9 cellular contexts compared by ENCODE assay signal in the genomic region with DNA sequence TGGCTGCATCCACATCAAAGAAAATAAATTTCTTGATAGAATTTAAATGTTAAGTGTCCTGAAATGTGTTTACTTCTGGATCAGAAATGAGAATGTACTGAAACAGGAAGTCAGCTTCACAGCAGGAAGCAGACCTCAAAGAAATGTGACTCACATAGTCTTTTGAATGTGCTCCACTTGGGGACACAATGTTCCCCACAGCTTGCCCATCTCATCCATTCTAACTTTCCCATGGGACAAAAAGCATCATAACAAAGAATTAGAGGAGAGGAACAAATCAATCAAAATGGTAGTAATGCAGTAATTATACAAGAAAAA.
DNase-seq lines count a peak whose midpoint lies in the region; ATAC-seq and TF ChIP-seq lines count a peak whose summit lies in the region.
"Had no signal": no experiment of that assay in that cellular context is flagged by ENCODE, and none has a peak within 500 bp of the region (broad histone marks: within the 10 kb centered on the region; RNA-seq: fewer than 3 reads in every experiment).

No MANE protein-coding gene starts in this region.

- H3K9me3 Mint-ChIP-seq in chondrocyte (ENCODE audit: low read depth) = no peaks in the 10 kb centered on the region
- H3K9me3 Mint-ChIP-seq in naive thymus-derived CD8-positive, alpha-beta T cell = peaks cover 0 to 7% (median 0%) of the 10 kb centered on the region in 9 donors

- H3K4me2 ChIP-seq in DND-41 (ENCODE audit: insufficient read depth, low read length) = peak overlapping the region; percentile 43

- no peaks in the 10 kb centered on the region for H3K79me2 ChIP-seq in DND-41 (ENCODE audit: insufficient read depth, low read length)

- no peaks in the 10 kb centered on the region for H3K36me3 Mint-ChIP-seq in chondrocyte (ENCODE audit: low read depth)
- peaks cover 0 to 8% (median 0%) of the 10 kb centered on the region in 3 donors for H3K36me3 Mint-ChIP-seq in naive thymus-derived CD8-positive, alpha-beta T cell

- no peak overlapping the region for H3K9ac ChIP-seq in DND-41 (ENCODE audit: low read depth, low read length)

- peaks cover 16% of the 10 kb centered on the region for H3K4me1 ChIP-seq in DND-41 (ENCODE audit: insufficient read depth, low read length)

- peaks cover 23% of the 10 kb centered on the region for H3K4me1 Mint-ChIP-seq in chondrocyte (ENCODE audit: low read depth)
- peaks cover 31 to 64% (median 59%) of the 10 kb centered on the region in 4 donors for H3K4me1 Mint-ChIP-seq in naive thymus-derived CD8-positive, alpha-beta T cell

- peak overlapping the region; percentile 68 for H3K27ac Mint-ChIP-seq in chondrocyte (ENCODE audit: unreplicated experiment)
- peak overlapping the region; percentile 83 to 99 (median 95) for H3K27ac Mint-ChIP-seq in naive thymus-derived CD8-positive, alpha-beta T cell

- peak; percentile 16 for DNase-seq in DND-41
- peak; percentile 21 for DNase-seq in NAMALWA (ENCODE audit: low spot score)
- DNase-seq in chondrocyte (ENCODE audit: low spot score) = no peak
- DNase-seq in naive thymus-derived CD8-positive, alpha-beta T cell = peak in 3 of 10 donors; percentile 32 to 65 (median 56)
- DNase-seq in HT-29 (ENCODE audit: low spot score) = no peak
- no peak for DNase-seq in NCI-H226
- DNase-seq in dedifferentiated amniotic fluid mesenchymal stem cell (ENCODE audit: extremely low spot score) = no peak
- no peak for DNase-seq in NCI-H2029 (lab: John Stamatoyannopoulos, UW)
- DNase-seq: stimulated activated CD4-positive, alpha-beta T cell treated with anti-CD3 and anti-CD28 coated beads, Interleukin-4, amount 100 ng/mL, for 1 hour had no signal

- H2AFZ ChIP-seq in DND-41 (ENCODE audit: low read depth, low read length) = peak overlapping the region; percentile 79

- ATAC-seq in DND-41 (ENCODE audit: insufficient read depth, low read depth) = peak; percentile 84
- ATAC-seq in naive thymus-derived CD8-positive, alpha-beta T cell = peak; percentile 93 to 95

- H3K27me3 ChIP-seq in DND-41 (ENCODE audit: insufficient read depth, low read length, poor library complexity) = no peaks in the 10 kb centered on the region

- no peaks in the 10 kb centered on the region for H3K27me3 Mint-ChIP-seq in chondrocyte (ENCODE audit: low read depth)
- H3K27me3 Mint-ChIP-seq in naive thymus-derived CD8-positive, alpha-beta T cell = no peaks in the 10 kb centered on the region

- peak overlapping the region; percentile 54 for H3K27ac ChIP-seq in DND-41 (ENCODE audit: low read length)

- no peaks in the 10 kb centered on the region for H3K36me3 ChIP-seq in DND-41 (ENCODE audit: insufficient read depth, low read length)

- POLR2A ChIA-PET in naive thymus-derived CD8-positive, alpha-beta T cell (lab: Charles Lee) = interaction anchor here (1.7 kb wide), 1 partner anchor 9 kb away, joined by 9 read pairs; no protein-coding TSS in a partner anchor

- TF ChIP-seq CTCF in DND-41 (IDR thresholded peaks at IDR 0.05; ENCODE audit: borderline replicate concordance, extremely low read depth, low read length, poor library complexity, severe bottlenecking) = no peak
- TF ChIP-seq CTCF in chondrocyte (IDR thresholded peaks at IDR 0.05) = no peak

- H3K9me3 ChIP-seq in DND-41 (ENCODE audit: insufficient read depth, low read length, severe bottlenecking) = no peaks in the 10 kb centered on the region

- no peaks in the 10 kb centered on the region for H4K20me1 ChIP-seq in DND-41 (ENCODE audit: insufficient read depth, low read length)

- no peak overlapping the region for H3K4me3 Mint-ChIP-seq in chondrocyte (ENCODE audit: unreplicated experiment)
- peak overlapping the region; percentile 78 to 94 (median 86) for H3K4me3 Mint-ChIP-seq in naive thymus-derived CD8-positive, alpha-beta T cell

- no peak overlapping the region for H3K4me3 ChIP-seq in DND-41 (ENCODE audit: low read depth in 1 of 2, low read length in 2 of 2)

Comparison
In these comparisons a context has a peak if more than half of its experiments do, and no peak if none do; other contexts are left out.
1. DNase-seq: peak in DND-41 (single experiment) and NAMALWA (single experiment); none in chondrocyte (single experiment), HT-29 (single experiment), NCI-H226 (single experiment), dedifferentiated amniotic fluid mesenchymal stem cell (single experiment) and NCI-H2029 (single experiment).